Comparison of ENCODE assay signal across 10 cellular contexts in genomic region chr1:209899948-209900347, GRCh38. TPM values are rescaled to one million over a fixed set of nuclear protein-coding genes. Genes with fewer than 3 reads are reported as not detected.
DNase-seq lines count a peak whose midpoint lies in the region; TF ChIP-seq lines count a peak whose summit lies in the region.
"Had no signal": no experiment of that assay in that cellular context is flagged by ENCODE, and none has a peak within 500 bp of the region (broad histone marks: within the 10 kb centered on the region; RNA-seq: fewer than 3 reads in every experiment).

No MANE protein-coding gene starts in this region.

- peak; percentile 49 for DNase-seq in stimulated activated CD4-positive, alpha-beta T cell treated with anti-CD3 and anti-CD28 coated beads, Interleukin-15, amount 100 ng/mL, for 24 hours
- DNase-seq in stimulated activated CD4-positive, alpha-beta T cell treated with anti-CD3 and anti-CD28 coated beads, Interleukin-4, amount 100 ng/mL, for 4 hours: no peak
- DNase-seq in HT1080 (ENCODE audit: low read depth) (peak; percentile 52), cardiac fibroblast (ENCODE audit: low read depth in 2 of 2) (no peak), amniotic stem cell (lab: John Stamatoyannopoulos, UW) (no peak), glomerular visceral epithelial cell (ENCODE audit: extremely low spot score) (no peak), mesenteric fat pad (ENCODE audit: low spot score) (no peak)
- DNase-seq in activated CD8-positive, alpha-beta memory T cell treated with anti-CD3 and anti-CD28 coated beads, Interleukin-2, amount 50 U/mL, for 48 hours: no peak
- DNase-seq: activated CD4-positive, CD25-positive, alpha-beta regulatory T cell treated with anti-CD3 and anti-CD28 coated beads, Interleukin-2, amount 50 U/mL, for 72 hours had no signal

- TF ChIP-seq CTCF in cardiac fibroblast (IDR thresholded peaks at IDR 0.05; ENCODE audit: low read depth, low read length): peak; percentile 27

- H3K4me3 ChIP-seq in cardiac fibroblast (replicated peaks in 1 of 2; ENCODE audit: low read depth in 2 of 2, low read length in 2 of 2): no peak overlapping the region
- H3K4me3 ChIP-seq: suprapubic skin had no signal

RNA-seq across cellular contexts. Expression of gene SYT14, which starts 38.1 kb away (rescaled TPM):
- total RNA-seq in HT1080 (2014; rRNA removed; shearing (Covaris generic)): 5.9 and 8.3 TPM in 2 replicates
- 4.2 and 4.7 TPM in 2 replicates for polyA plus RNA-seq in HT1080 (2015; cell fraction: cytosol; rRNA removed)
- polyA plus RNA-seq in HT1080 (2015; cell fraction: nucleus; rRNA removed): 6.5 and 6.9 TPM in 2 replicates
- not detected for total RNA-seq in mesenteric fat pad

Comparison
In these comparisons a context has a peak if more than half of its experiments do, and no peak if none do; other contexts are left out.
1. DNase-seq: peak in stimulated activated CD4-positive, alpha-beta T cell treated with anti-CD3 and anti-CD28 coated beads, Interleukin-15, amount 100 ng/mL, for 24 hours (single experiment) and HT1080 (single experiment); none in stimulated activated CD4-positive, alpha-beta T cell treated with anti-CD3 and anti-CD28 coated beads, Interleukin-4, amount 100 ng/mL, for 4 hours (0 of 2), cardiac fibroblast (0 of 2), amniotic stem cell (single experiment), activated CD8-positive, alpha-beta memory T cell treated with anti-CD3 and anti-CD28 coated beads, Interleukin-2, amount 50 U/mL, for 48 hours (single experiment), glomerular visceral epithelial cell (single experiment) and mesenteric fat pad (single experiment).